8 cellular contexts compared by ENCODE assay signal in genomic region chr6:2766767-2767314, GRCh38. TPM values are rescaled to one million over a fixed set of nuclear protein-coding genes. Genes with fewer than 3 reads are reported as not detected.
A peak's percentile ranks its signal among the peaks of the same experiment; 100 is the strongest.
DNase-seq lines count a peak whose midpoint lies in the region; ATAC-seq, FAIRE-seq and TF ChIP-seq lines count a peak whose summit lies in the region.

No MANE protein-coding gene starts in this region.

- peaks cover 61% of the 10 kb centered on the region for H3K79me2 ChIP-seq in HepG2 (ENCODE audit: insufficient read depth, low read length)

- H2AFZ ChIP-seq in HepG2 (ENCODE audit: low read length), result no peak overlapping the region

- in situ Hi-C loops in astrocyte of the cerebellum (cut with HindIII; ENCODE audit: low sequenced_read_pairs) (no loop called here), HepG2 (cut with HindIII; ENCODE audit: extremely low pct_ligation_motif_present, low pct_unique_long_range_greater_than_20kb) (no loop called here)

- no peak for FAIRE-seq in A549 (lab: Jason Lieb, UNC)
- no peak for FAIRE-seq in HepG2 (lab: Jason Lieb, UNC)

- POLR2A ChIA-PET in A549 (lab: Yijun Ruan, JAX) (interaction anchor here (0.5 to 2.0 kb wide), 3 partner anchors 25 to 205 kb away, joined by 3 to 7 read pairs (median 5); partner anchors contain the start of gene SERPINB1), HepG2 (lab: Yijun Ruan, JAX) (interaction anchor here (1.4 to 2.3 kb wide), 4 partner anchors 17 to 297 kb away, joined by 3 to 36 read pairs (median 6); partner anchors contain the start of gene SERPINB1), GM10248 (lab: Yijun Ruan, JAX) (no interaction called here)

- H3K4me3 ChIP-seq in A549, result peak overlapping the region; percentile 96
- H3K4me3 ChIP-seq in astrocyte of the cerebellum (ENCODE audit: low read depth, low read length), result peak overlapping the region; percentile 69
- peak overlapping the region; percentile 77 to 95 (median 85) for H3K4me3 ChIP-seq in HepG2 (replicated peaks in 1 of 3; ENCODE audit: insufficient read depth in 1 of 3, low read depth in 2 of 3, low read length in 3 of 3)

- no peak for ATAC-seq in A549
- no peak for ATAC-seq in HepG2

- H3K27ac ChIP-seq in A549 (peak overlapping the region; percentile 83 to 98), HepG2 (ENCODE audit: extremely low read length, insufficient read depth, low read length) (peak overlapping the region; percentile 89)

- CTCF ChIA-PET in A549 (lab: Yijun Ruan, JAX), result interaction anchor here (1.0 to 4.5 kb wide), 6 partner anchors 9 to 1171 kb away, joined by 3 to 24 read pairs (median 6); no protein-coding TSS in a partner anchor
- CTCF ChIA-PET in HepG2 (lab: Yijun Ruan, JAX; ENCODE audit: low intra/inter-chr PET ratio, low total read pairs), result no interaction called here
- CTCF ChIA-PET in GM10248 (lab: Yijun Ruan, JAX), result interaction anchor here (1.1 to 4.4 kb wide), 9 partner anchors 10 to 164 kb away, joined by 3 to 23 read pairs (median 7); partner anchors contain the start of gene MYLK4

- H3K4me2 ChIP-seq in A549 (peak overlapping the region; percentile 88), HepG2 (ENCODE audit: low read depth, low read length) (peak overlapping the region; percentile 95)

- no peak for TF ChIP-seq RAD21 in A549 (conservative IDR thresholded peaks at IDR 0.05 in 1 of 2, IDR thresholded peaks at IDR 0.05 in 1 of 2)
- no peak for TF ChIP-seq RAD21 in HepG2 (CRISPR knock-in tag; IDR thresholded peaks at IDR 0.05)

- 0 out of 2 replicates have a peak, but pooled peaks cover 1% of the 10 kb centered on the region for H3K27me3 Mint-ChIP-seq in HFFc6 (ENCODE audit: insufficient read depth)
- no peaks in the 10 kb centered on the region for H3K27me3 Mint-ChIP-seq in type B pancreatic cell

- peaks cover 58% of the 10 kb centered on the region for H3K4me1 Mint-ChIP-seq in HFFc6 (ENCODE audit: low read depth)
- H3K4me1 Mint-ChIP-seq in type B pancreatic cell (ENCODE audit: unreplicated experiment), result peaks cover 44% of the 10 kb centered on the region

- H4K20me1 ChIP-seq in HepG2 (ENCODE audit: insufficient read depth, low read length), result peaks cover 47% of the 10 kb centered on the region

- TF ChIP-seq EP300 in A549 (IDR thresholded peaks at IDR 0.05), result no peak
- TF ChIP-seq EP300 in HepG2 (IDR thresholded peaks at IDR 0.05; ENCODE audit: low read depth in 2 of 2, low read length in 2 of 2), result no peak
- no peak for TF ChIP-seq EP300 in HepG2 (CRISPR knock-in tag; IDR thresholded peaks at IDR 0.05; ENCODE audit: borderline replicate concordance)

- peaks cover 3 to 26% of the 10 kb centered on the region in 2 experiments for H3K36me3 ChIP-seq in HepG2 (replicated peaks in 1 of 2; ENCODE audit: control insufficient read depth in 1 of 2, insufficient read depth in 2 of 2, low read length in 2 of 2)

- BruUV-seq in HepG2 (replicated peaks; lab: Mats Ljungman, UMichigan), result no TSS peak

- no peaks in the 10 kb centered on the region for H3K9me3 ChIP-seq in A549
- H3K9me3 ChIP-seq in HepG2 (ENCODE audit: low read length), result no peaks in the 10 kb centered on the region

- H3K4me1 ChIP-seq in A549 (peaks cover 29% of the 10 kb centered on the region; the same call in 2 of the 3 replicates), HepG2 (ENCODE audit: insufficient read depth, low read length) (peaks cover 57% of the 10 kb centered on the region)

- H3K9me3 Mint-ChIP-seq in HFFc6 (no peaks in the 10 kb centered on the region; the same call in 1 of the 2 replicates), type B pancreatic cell (no peaks in the 10 kb centered on the region)

- intact Hi-C loops in HepG2 (cut with micrococcal nuclease; ENCODE audit: unreplicated experiment) (no loop called here), posterior vena cava (cut with DNase I) (no loop called here)

- TF ChIP-seq CTCF in A549 (IDR thresholded peaks at IDR 0.05) (no peak), HFFc6 (IDR thresholded peaks at IDR 0.05) (peak; percentile 55), astrocyte of the cerebellum (IDR thresholded peaks at IDR 0.05; ENCODE audit: low read depth, low read length, missing control alignments) (no peak), HepG2 (CRISPR knock-in tag; IDR thresholded peaks at IDR 0.05) (no peak), type B pancreatic cell (conservative IDR thresholded peaks at IDR 0.05) (peak; percentile 66), GM10248 (IDR thresholded peaks at IDR 0.05; ENCODE audit: control extremely low read depth, extremely low read depth, low read depth, missing control alignments) (no peak)

- H3K27me3 ChIP-seq in HepG2 (ENCODE audit: control insufficient read depth in 1 of 2, insufficient read depth in 2 of 2, low read length in 2 of 2), result no peaks in the 10 kb centered on the region; a peak in 2 of 5 replicates

- TF ChIP-seq POLR2A in A549 (IDR thresholded peaks at IDR 0.05; ENCODE audit: low read length) (no peak), HepG2 (IDR thresholded peaks at IDR 0.05; ENCODE audit: insufficient read depth in 1 of 2, low read depth in 2 of 2, low read length in 2 of 2) (no peak)

- no peak for DNase-seq in A549 (ENCODE audit: low read depth in 1 of 2, low spot score in 1 of 2)
- DNase-seq in HFFc6, result peak; percentile 32
- DNase-seq in astrocyte of the cerebellum (ENCODE audit: low read depth), result no peak
- no peak for DNase-seq in HepG2 (ENCODE audit: low spot score)
- no peak for DNase-seq in type B pancreatic cell (ENCODE audit: extremely low spot score, unreplicated experiment)
- DNase-seq in GM10248 (ENCODE audit: extremely low spot score), result no peak
- DNase-seq in posterior vena cava (ENCODE audit: low spot score), result no peak
- no peak for DNase-seq in NCI-H1930 (lab: John Stamatoyannopoulos, UW)

- H3K36me3 Mint-ChIP-seq in HFFc6 (ENCODE audit: low read depth), result peaks cover 7% of the 10 kb centered on the region; the same call in 1 of the 2 replicates
- H3K36me3 Mint-ChIP-seq in type B pancreatic cell, result peaks cover 10% of the 10 kb centered on the region

- H3K9ac ChIP-seq in HepG2 (ENCODE audit: insufficient read depth, low read depth, low read length), result peak overlapping the region; percentile 91

- H3K4me3 Mint-ChIP-seq in HFFc6 (peak overlapping the region; percentile 92), type B pancreatic cell (peak overlapping the region; percentile 86)

- 2% methylated on average over 10 of the region's 10 CpGs for WGBS in A549 (ENCODE audit: missing lambda C conversion rate)
- WGBS in HepG2 (ENCODE audit: low lambda C conversion rate), result 2% methylated on average over 10 of the region's 10 CpGs

- H3K27ac Mint-ChIP-seq in HFFc6, result peak overlapping the region; percentile 69
- H3K27ac Mint-ChIP-seq in type B pancreatic cell, result peak overlapping the region; percentile 86

RNA-seq across cellular contexts. Expression of gene WRNIP1, which starts 1.6 kb away (rescaled TPM):
- polyA plus RNA-seq in A549 (2011; rRNA removed), result 27.7 and 34.6 TPM in 2 replicates
- polyA plus RNA-seq in A549 (2012; cell fraction: cytosol; rRNA removed), result 41.3 and 45.5 TPM in 2 replicates
- 41.6 and 48.5 TPM in 2 replicates for polyA plus RNA-seq in A549 (2012; cell fraction: nucleus; rRNA removed)
- 32.2 to 32.8 TPM (median 32.3 TPM) in 3 replicates for polyA plus RNA-seq in A549 (2017; fragmentation: RNase III; extraction: RNeasy Plus Mini Kit Qiagen cat#74134 plus additional on column Dnase treatment)
- 22.9 and 29.5 TPM in 2 replicates for polyA minus RNA-seq in A549 (2011; rRNA and poly(A)+ RNA removed)
- total RNA-seq in HFFc6 (2021; fragmentation: NEBNext Ultra II Directional; extraction: Animal tissue kit (Norgen Biotek cat#: 25700)), result 10 to 100 TPM; 31.9 to 40.4 (median 33.5) TPM
- 88.9 and 90.3 TPM in 2 replicates for total RNA-seq in HepG2 (2016; rRNA removed; fragmentation: Illumina TruSeq; extraction: Trizol)
- 14.5 and 15.0 TPM in 2 replicates for total RNA-seq in HepG2 (2016; cell fraction: cytosol; rRNA removed; fragmentation: Illumina TruSeq; extraction: Trizol; ENCODE audit: low read depth)
- 82.7 and 90.1 TPM in 2 replicates for total RNA-seq in HepG2 (2016; cell fraction: insoluble cytoplasmic fraction; rRNA removed; fragmentation: Illumina TruSeq; extraction: Trizol)
- 49.2 and 50.7 TPM in 2 replicates for total RNA-seq in HepG2 (2016; cell fraction: membrane; rRNA removed; fragmentation: Illumina TruSeq; extraction: Trizol)
- 48.4 and 54.7 TPM in 2 replicates for total RNA-seq in HepG2 (2016; cell fraction: nucleus; rRNA removed; fragmentation: Illumina TruSeq; extraction: Trizol)
- polyA plus RNA-seq in HepG2 (2011; rRNA removed), result 73.4 and 77.7 TPM in 2 replicates
- 83.3 and 106 TPM in 2 replicates for polyA plus RNA-seq in HepG2 (2011; cell fraction: cytosol; rRNA removed)
- 69.3 and 70.9 TPM in 2 replicates for polyA plus RNA-seq in HepG2 (2011; cell fraction: nucleus; rRNA removed)
- 57.7 and 65.4 TPM in 2 replicates for polyA plus RNA-seq in HepG2 (2012)
- polyA plus RNA-seq in HepG2 (2016; cell fraction: cytosol; fragmentation: Illumina TruSeq; extraction: Trizol; ENCODE audit: low read depth), result 15.1 and 16.9 TPM in 2 replicates
- 96.1 and 98.5 TPM in 2 replicates for polyA plus RNA-seq in HepG2 (2016; cell fraction: insoluble cytoplasmic fraction; fragmentation: Illumina TruSeq; extraction: Trizol; ENCODE audit: low read depth)
- 36.1 and 39.8 TPM in 2 replicates for polyA plus RNA-seq in HepG2 (2016; cell fraction: membrane; fragmentation: Illumina TruSeq; extraction: Trizol; ENCODE audit: low read depth)
- polyA plus RNA-seq in HepG2 (2016; cell fraction: nucleus; fragmentation: Illumina TruSeq; extraction: Trizol; ENCODE audit: insufficient read depth, low read depth), result 90.6 and 97.4 TPM in 2 replicates
- 73.1 and 84.7 TPM in 2 replicates for polyA minus RNA-seq in HepG2 (2011; rRNA and poly(A)+ RNA removed; ENCODE audit: low replicate concordance)
- 32.4 and 32.5 TPM in 2 replicates for polyA minus RNA-seq in HepG2 (2011; cell fraction: cytosol; rRNA and poly(A)+ RNA removed)
- polyA minus RNA-seq in HepG2 (2011; cell fraction: nucleus; rRNA and poly(A)+ RNA removed), result 39.9 and 43.4 TPM in 2 replicates
- 37.6 and 41.2 TPM in 2 replicates for total RNA-seq in type B pancreatic cell (ENCODE audit: low replicate concordance)
- total RNA-seq in posterior vena cava, result 10 to 100 TPM; 21.7 to 26.1 TPM

RNA-seq across cellular contexts. Expression of gene MYLK4, which starts 16.1 kb away (rescaled TPM):
- polyA plus RNA-seq in A549 (2011; rRNA removed) (0.21 and 0.32 TPM in 2 replicates), A549 (2017; fragmentation: RNase III; extraction: RNeasy Plus Mini Kit Qiagen cat#74134 plus additional on column Dnase treatment) (0.14 to 0.16 TPM (median 0.14 TPM) in 3 replicates), HepG2 (2011; rRNA removed) (0.26 and 0.46 TPM in 2 replicates)
- 0.03 TPM in 2 replicates for polyA plus RNA-seq in A549 (2012; cell fraction: cytosol; rRNA removed)
- polyA plus RNA-seq in A549 (2012; cell fraction: nucleus; rRNA removed), result 0.05 and 0.10 TPM in 2 replicates
- polyA minus RNA-seq in A549 (2011; rRNA and poly(A)+ RNA removed), result 0.10 and 0.21 TPM in 2 replicates
- under 1 TPM; 0.10 to 0.21 (median 0.12) TPM for total RNA-seq in HFFc6 (2021; fragmentation: NEBNext Ultra II Directional; extraction: Animal tissue kit (Norgen Biotek cat#: 25700))
- total RNA-seq in HepG2 (2016; rRNA removed; fragmentation: Illumina TruSeq; extraction: Trizol) (0.15 and 0.29 TPM in 2 replicates), type B pancreatic cell (ENCODE audit: low replicate concordance) (0.29 and 0.65 TPM in 2 replicates), posterior vena cava (under 1 TPM; 0.67 to 0.74 TPM)
- 0.09 and 0.10 TPM in 2 replicates for total RNA-seq in HepG2 (2016; cell fraction: cytosol; rRNA removed; fragmentation: Illumina TruSeq; extraction: Trizol; ENCODE audit: low read depth)
- 0.16 and 0.32 TPM in 2 replicates for total RNA-seq in HepG2 (2016; cell fraction: insoluble cytoplasmic fraction; rRNA removed; fragmentation: Illumina TruSeq; extraction: Trizol)
- total RNA-seq in HepG2 (2016; cell fraction: membrane; rRNA removed; fragmentation: Illumina TruSeq; extraction: Trizol), result 0.03 and 0.10 TPM in 2 replicates
- 0.31 and 0.34 TPM in 2 replicates for total RNA-seq in HepG2 (2016; cell fraction: nucleus; rRNA removed; fragmentation: Illumina TruSeq; extraction: Trizol)
- 0.07 and 0.17 TPM in 2 replicates for polyA plus RNA-seq in HepG2 (2011; cell fraction: cytosol; rRNA removed)
- polyA plus RNA-seq in HepG2 (2011; cell fraction: nucleus; rRNA removed), result 1.3 and 2.2 TPM in 2 replicates
- 0.49 and 0.50 TPM in 2 replicates for polyA plus RNA-seq in HepG2 (2012)
- polyA plus RNA-seq in HepG2 (2016; cell fraction: cytosol; fragmentation: Illumina TruSeq; extraction: Trizol; ENCODE audit: low read depth), result 0.02 TPM in 1 of 2 replicates, not detected in the other
- 0.11 and 0.14 TPM in 2 replicates for polyA plus RNA-seq in HepG2 (2016; cell fraction: insoluble cytoplasmic fraction; fragmentation: Illumina TruSeq; extraction: Trizol; ENCODE audit: low read depth)
- 0.06 and 0.08 TPM in 2 replicates for polyA plus RNA-seq in HepG2 (2016; cell fraction: membrane; fragmentation: Illumina TruSeq; extraction: Trizol; ENCODE audit: low read depth)
- polyA plus RNA-seq in HepG2 (2016; cell fraction: nucleus; fragmentation: Illumina TruSeq; extraction: Trizol; ENCODE audit: insufficient read depth, low read depth), result 0.44 and 0.70 TPM in 2 replicates
- 0.10 and 0.33 TPM in 2 replicates for polyA minus RNA-seq in HepG2 (2011; rRNA and poly(A)+ RNA removed; ENCODE audit: low replicate concordance)
- 0.09 TPM in 1 of 2 replicates, not detected in the other for polyA minus RNA-seq in HepG2 (2011; cell fraction: cytosol; rRNA and poly(A)+ RNA removed)
- 0.64 and 0.87 TPM in 2 replicates for polyA minus RNA-seq in HepG2 (2011; cell fraction: nucleus; rRNA and poly(A)+ RNA removed)

Comparison
In these comparisons a context has a peak if more than half of its experiments do, and no peak if none do; other contexts are left out.
1. CTCF ChIP-seq: peak in HFFc6 (single experiment) and type B pancreatic cell (single experiment); none in A549 (single experiment), astrocyte of the cerebellum (single experiment), HepG2 (single experiment) and GM10248 (single experiment).
2. Peak in every context shown above with its lines, with median percentiles within 50 percentile points of each other: H3K4me3 ChIP-seq.